20 cellular contexts compared by ENCODE assay signal in genomic region chr6:165999279-165999678, GRCh38.
DNase-seq lines count a peak whose midpoint lies in the region; ATAC-seq and TF ChIP-seq lines count a peak whose summit lies in the region.
"Had no signal": no experiment of that assay in that cellular context is flagged by ENCODE, and none has a peak within 500 bp of the region (broad histone marks: within the 10 kb centered on the region; RNA-seq: fewer than 3 reads in every experiment).

No MANE protein-coding gene starts in this region.

- H3K4me1 ChIP-seq in IMR-90 (ENCODE audit: control insufficient read depth, insufficient read depth, low read length) (0 out of 2 replicates have a peak, but pooled peaks cover 2% of the 10 kb centered on the region), endodermal cell (ENCODE audit: control insufficient read depth, insufficient read depth, low read length) (no peaks in the 10 kb centered on the region), neuronal stem cell (ENCODE audit: control insufficient read depth in 2 of 2, insufficient read depth in 1 of 2, low read depth in 1 of 2, low read length in 2 of 2) (peaks cover 0 to 5% of the 10 kb centered on the region in 2 donors), hepatocyte (ENCODE audit: insufficient read depth) (no peaks in the 10 kb centered on the region)
- H3K4me1 ChIP-seq: BLaER1 had no signal

- WGBS in IMR-90 (ENCODE audit: extremely low coverage in 2 of 2, insufficient read length in 1 of 2), 2 experiments, result no CpG with 5 or more reads among the region's 8 CpGs
- WGBS in endodermal cell (ENCODE audit: insufficient coverage in 1 of 2, insufficient read length in 1 of 2), 2 experiments, result 91 to 96% methylated on average over 5 to 8 of the region's 8 CpGs
- WGBS in neuronal stem cell (ENCODE audit: extremely low coverage in 2 of 2, insufficient read length in 2 of 2, insufficient replicate concordance in 1 of 2), 2 donors, result no CpG with 5 or more reads among the region's 8 CpGs
- WGBS in hepatocyte (ENCODE audit: low lambda C conversion rate, missing lambda C conversion rate), result 87% methylated on average over 8 of the region's 8 CpGs

- H3K18ac ChIP-seq in IMR-90 (ENCODE audit: low read depth, low read length) (no peak overlapping the region), neuronal stem cell (ENCODE audit: low read length) (peak overlapping the region; percentile 40)

- H3K36me3 ChIP-seq in IMR-90 (ENCODE audit: control insufficient read depth, insufficient read depth, low read length), result no peaks in the 10 kb centered on the region
- H3K36me3 ChIP-seq in endodermal cell (ENCODE audit: control insufficient read depth, insufficient read depth, low read length), result no peaks in the 10 kb centered on the region
- H3K36me3 ChIP-seq in neuronal stem cell (replicated peaks in 1 of 2; ENCODE audit: control insufficient read depth in 2 of 2, insufficient read depth in 2 of 2, low read length in 2 of 2), result no peaks in the 10 kb centered on the region
- H3K36me3 ChIP-seq in hepatocyte (replicated peaks; ENCODE audit: insufficient read depth, low read depth), result no peaks in the 10 kb centered on the region
- H3K36me3 ChIP-seq: BLaER1 had no signal

- H4K91ac ChIP-seq in IMR-90 (ENCODE audit: insufficient read depth, low read depth, low read length), result no peak overlapping the region
- no peak overlapping the region for H4K91ac ChIP-seq in neuronal stem cell (ENCODE audit: low read depth, low read length, poor library complexity)

- no peak for TF ChIP-seq RAD21 in IMR-90 (IDR thresholded peaks at IDR 0.05; ENCODE audit: low read length)

- H2BK12ac ChIP-seq in neuronal stem cell (ENCODE audit: low read length), result no peak overlapping the region

- H2AFZ ChIP-seq in IMR-90 (replicated peaks; ENCODE audit: low read length, poor library complexity) (peak overlapping the region; percentile 26), neuronal stem cell (ENCODE audit: low read length) (no peak overlapping the region), hepatocyte (no peak overlapping the region)
- H2AFZ ChIP-seq: GM23248 had no signal

- H2BK5ac ChIP-seq in IMR-90 (ENCODE audit: low read depth, low read length, poor library complexity, severe bottlenecking), result no peak overlapping the region
- H2BK5ac ChIP-seq in neuronal stem cell (ENCODE audit: low read length), result no peak overlapping the region

- H2BK15ac ChIP-seq in IMR-90 (ENCODE audit: low read depth, low read length), result no peak overlapping the region; the same call in 2 of the 3 replicates
- no peak overlapping the region for H2BK15ac ChIP-seq in neuronal stem cell (ENCODE audit: low read length)

- no peak overlapping the region for H3K56ac ChIP-seq in IMR-90 (ENCODE audit: extremely low read depth, insufficient read depth, low read length)

- no peak overlapping the region for H2AK5ac ChIP-seq in IMR-90 (ENCODE audit: low read depth, low read length)
- peak overlapping the region; percentile 35 for H2AK5ac ChIP-seq in neuronal stem cell (ENCODE audit: low read depth, low read length)

- H3K27ac Mint-ChIP-seq in endodermal cell, result no peak overlapping the region
- H3K27ac Mint-ChIP-seq: B cell; CD4-positive, alpha-beta T cell; CD8-positive, alpha-beta memory T cell had no signal

- H3K79me2 ChIP-seq in hepatocyte, result no peaks in the 10 kb centered on the region

- H3K4me1 Mint-ChIP-seq in endodermal cell, result peaks cover 10% of the 10 kb centered on the region
- H3K4me1 Mint-ChIP-seq: B cell; CD8-positive, alpha-beta memory T cell had no signal

- H3K27ac ChIP-seq in IMR-90 (ENCODE audit: insufficient read depth, low read length) (no peak overlapping the region), endodermal cell (ENCODE audit: low read depth, low read length) (no peak overlapping the region), neuronal stem cell (replicated peaks; ENCODE audit: low read length) (no peak overlapping the region), hepatocyte (no peak overlapping the region)
- H3K27ac ChIP-seq: BLaER1, C4-2B, GM23248 had no signal

- H2BK20ac ChIP-seq in IMR-90 (ENCODE audit: low read depth, low read length), result no peak overlapping the region

- dilution Hi-C loops in IMR-90 (cut with HindIII; ENCODE audit: low sequenced_read_pairs, unreplicated experiment), result no loop called here

- POLR2A ChIA-PET in IMR-90 (lab: Charles Lee; ENCODE audit: unreplicated experiment), result no interaction called here

- H2BK120ac ChIP-seq in IMR-90 (ENCODE audit: low read depth, low read length) (no peak overlapping the region), neuronal stem cell (ENCODE audit: low read depth, low read length) (no peak overlapping the region)

- in situ Hi-C loops in G401 (cut with HindIII; ENCODE audit: low sequenced_read_pairs) (no loop called here), IMR-90 (cut with MboI; ENCODE audit: low sequenced_read_pairs) (no loop called here)

- H3K79me1 ChIP-seq in IMR-90 (ENCODE audit: low read depth in 1 of 2, low read length in 2 of 2) (no peaks in the 10 kb centered on the region), neuronal stem cell (ENCODE audit: low read depth, low read length) (no peaks in the 10 kb centered on the region)

- ATAC-seq in IMR-90 (ENCODE audit: low read depth) (no peak), GM19463 (IDR thresholded peaks at IDR 0.05; ENCODE audit: unreplicated experiment) (no peak), GM21447 (IDR thresholded peaks at IDR 0.05; ENCODE audit: unreplicated experiment) (no peak)
- ATAC-seq: HCT116 had no signal

- CTCF ChIA-PET in IMR-90 (lab: Yijun Ruan, JAX), result interaction anchor here (1.4 kb wide), 1 partner anchor 99 kb away, joined by 4 read pairs; no protein-coding TSS in a partner anchor

- H4K8ac ChIP-seq in IMR-90 (ENCODE audit: low read depth in 2 of 2, low read length in 2 of 2) (no peak overlapping the region), neuronal stem cell (ENCODE audit: low read depth, low read length) (peak overlapping the region; percentile 68)

- H3K27me3 ChIP-seq in IMR-90 (ENCODE audit: control insufficient read depth, insufficient read depth, low read length), result no peaks in the 10 kb centered on the region
- peaks cover 7% of the 10 kb centered on the region for H3K27me3 ChIP-seq in endodermal cell (ENCODE audit: control insufficient read depth, insufficient read depth, low read length, poor library complexity, severe bottlenecking)
- peaks cover 0 to 24% (median 0%) of the 10 kb centered on the region in 3 experiments for H3K27me3 ChIP-seq in neuronal stem cell (ENCODE audit: control insufficient read depth in 3 of 3, insufficient read depth in 3 of 3, low read depth in 1 of 3, low read length in 3 of 3)
- peaks cover 4% of the 10 kb centered on the region for H3K27me3 ChIP-seq in hepatocyte
- H3K27me3 ChIP-seq: BLaER1 had no signal

- H4K5ac ChIP-seq in IMR-90 (ENCODE audit: low read depth, low read length), result no peak overlapping the region

- no peaks in the 10 kb centered on the region for H3K36me3 Mint-ChIP-seq in endodermal cell (ENCODE audit: low read depth)
- H3K36me3 Mint-ChIP-seq: CD8-positive, alpha-beta memory T cell had no signal

- H3K9me2 ChIP-seq in hepatocyte (replicated peaks; ENCODE audit: insufficient read depth), result no peaks in the 10 kb centered on the region

- H3K23ac ChIP-seq in IMR-90 (ENCODE audit: low read depth, low read length) (no peak overlapping the region), neuronal stem cell (ENCODE audit: low read depth, low read length, poor library complexity) (no peak overlapping the region)

- no peak overlapping the region for H3K14ac ChIP-seq in IMR-90 (replicated peaks; ENCODE audit: low read depth, low read length)
- H3K14ac ChIP-seq in neuronal stem cell (ENCODE audit: low read length), result no peak overlapping the region

- peaks cover 40% of the 10 kb centered on the region for H3K27me3 Mint-ChIP-seq in endodermal cell (ENCODE audit: insufficient read depth)

- no peak overlapping the region for H3K9ac ChIP-seq in IMR-90 (ENCODE audit: low read depth, low read length)
- H3K9ac ChIP-seq in endodermal cell (ENCODE audit: extremely low read depth, low read length, poor library complexity, severe bottlenecking), result no peak overlapping the region
- H3K9ac ChIP-seq in neuronal stem cell (ENCODE audit: low read depth, low read length, poor library complexity), result no peak overlapping the region
- H3K9ac ChIP-seq: BLaER1, GM23248 had no signal

- no peaks in the 10 kb centered on the region for H3K9me3 Mint-ChIP-seq in endodermal cell
- H3K9me3 Mint-ChIP-seq: CD4-positive, alpha-beta T cell had no signal

- H3K9me3 ChIP-seq in IMR-90 (ENCODE audit: control insufficient read depth, insufficient read depth, low read length) (no peaks in the 10 kb centered on the region), endodermal cell (ENCODE audit: control insufficient read depth, low read length) (no peaks in the 10 kb centered on the region), neuronal stem cell (replicated peaks in 1 of 2; ENCODE audit: control insufficient read depth in 2 of 2, insufficient read depth in 1 of 2, low read depth in 1 of 2, low read length in 2 of 2) (no peaks in the 10 kb centered on the region), hepatocyte (ENCODE audit: low read depth) (no peaks in the 10 kb centered on the region)
- H3K9me3 ChIP-seq: BLaER1 had no signal

- no peak for TF ChIP-seq POLR2A in IMR-90 (IDR thresholded peaks at IDR 0.05; ENCODE audit: low read depth, low read length)

- H4K20me1 ChIP-seq in IMR-90 (ENCODE audit: insufficient read depth, low read length) (no peaks in the 10 kb centered on the region), hepatocyte (ENCODE audit: insufficient read depth, poor library complexity, severe bottlenecking) (no peaks in the 10 kb centered on the region)
- H4K20me1 ChIP-seq: BLaER1 had no signal

- intact Hi-C loops in IMR-90 (cut with micrococcal nuclease), result no loop called here

- H3K4ac ChIP-seq in IMR-90 (ENCODE audit: low read depth, low read length) (no peak overlapping the region), neuronal stem cell (ENCODE audit: low read length) (no peak overlapping the region)

- TF ChIP-seq CTCF in IMR-90 (conservative IDR thresholded peaks at IDR 0.05; ENCODE audit: low read depth, low read length), result no peak
- no peak for TF ChIP-seq CTCF in endodermal cell (conservative IDR thresholded peaks at IDR 0.05)
- no peak for TF ChIP-seq CTCF in hepatocyte (IDR thresholded peaks at IDR 0.05; ENCODE audit: poor library complexity)

- H3K4me3 ChIP-seq in IMR-90 (ENCODE audit: insufficient read depth, low read depth, low read length) (no peak overlapping the region), endodermal cell (ENCODE audit: low read length) (no peak overlapping the region), neuronal stem cell (ENCODE audit: low read length in 2 of 2) (no peak overlapping the region), hepatocyte (no peak overlapping the region)
- H3K4me3 ChIP-seq: BLaER1, GM23248 had no signal

- H3K9me1 ChIP-seq in IMR-90 (ENCODE audit: insufficient read depth, low read length), result no peaks in the 10 kb centered on the region

- H3K4me2 ChIP-seq in IMR-90 (ENCODE audit: low read depth, low read length) (no peak overlapping the region), neuronal stem cell (ENCODE audit: insufficient read depth, low read length, poor library complexity, severe bottlenecking) (no peak overlapping the region), hepatocyte (no peak overlapping the region)
- H3K4me2 ChIP-seq: BLaER1 had no signal

- DNase-seq in G401 (ENCODE audit: low spot score), result peak; percentile 56
- no peak for DNase-seq in IMR-90
- peak; percentile 35 for DNase-seq in endodermal cell
- DNase-seq in neuronal stem cell (ENCODE audit: low spot score), result no peak
- no peak for DNase-seq in hepatocyte (ENCODE audit: low spot score)
- no peak for DNase-seq in activated CD4-positive, alpha-beta T cell treated with anti-CD3 and anti-CD28 coated beads, Interleukin-2, amount 50 U/mL, for 1 hour
- DNase-seq: CD4-positive, alpha-beta T cell; CD8-positive, alpha-beta memory T cell; DMS 273 treated with DMSO at 0.1 percent for 48 hours; DMS79; EL; GF-D8; GM23248; H9 had no signal

- no peak overlapping the region for H3K4me3 Mint-ChIP-seq in endodermal cell
- H3K4me3 Mint-ChIP-seq: B cell; CD4-positive, alpha-beta T cell; CD8-positive, alpha-beta memory T cell; H9 had no signal

- H2AK9ac ChIP-seq in IMR-90 (replicated peaks; ENCODE audit: low read depth, low read length, poor library complexity), result no peak overlapping the region

- no TSS peak for BruUV-seq in IMR-90 (replicated peaks; lab: Mats Ljungman, UMichigan)

Comparison
In these comparisons a context has a peak if more than half of its experiments do, and no peak if none do; other contexts are left out.
1. DNase-seq: peak in G401 (single experiment) and endodermal cell (single experiment); none in IMR-90 (single experiment), neuronal stem cell (single experiment), hepatocyte (single experiment) and activated CD4-positive, alpha-beta T cell treated with anti-CD3 and anti-CD28 coated beads, Interleukin-2, amount 50 U/mL, for 1 hour (single experiment).